In the genomic region with DNA sequence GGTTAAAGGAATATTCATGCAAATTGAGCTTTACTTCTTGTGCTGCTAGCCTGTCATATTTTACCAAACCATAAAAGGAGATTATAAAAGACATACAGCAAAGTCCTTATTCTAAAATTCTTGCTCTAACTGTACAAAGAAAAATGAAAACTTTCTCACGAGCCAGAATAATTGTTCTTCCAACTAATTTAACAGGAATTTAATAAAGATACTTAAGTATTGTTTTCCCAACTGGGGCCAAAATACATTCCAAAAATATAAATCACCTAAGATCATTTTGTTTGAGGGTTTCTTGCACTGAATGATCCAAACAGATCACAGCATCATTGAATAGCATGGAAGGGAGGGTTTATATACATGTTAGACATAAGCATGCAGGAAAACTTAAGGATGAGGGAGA, we compare ENCODE assay signal across 24 cellular contexts.
DNase-seq lines count a peak whose midpoint lies in the region; ATAC-seq and TF ChIP-seq lines count a peak whose summit lies in the region.
"Had no signal": no experiment of that assay in that cellular context is flagged by ENCODE, and none has a peak within 500 bp of the region (broad histone marks: within the 10 kb centered on the region; RNA-seq: fewer than 3 reads in every experiment).

No MANE protein-coding gene starts in this region.

- TF ChIP-seq CTCF in astrocyte of the cerebellum (IDR thresholded peaks at IDR 0.05; ENCODE audit: low read depth, low read length, missing control alignments) (no peak), fibroblast of pulmonary artery (IDR thresholded peaks at IDR 0.05; ENCODE audit: low read length, missing control alignments) (no peak), smooth muscle cell (IDR thresholded peaks at IDR 0.05; ENCODE audit: borderline replicate concordance, insufficient read depth, poor library complexity, severe bottlenecking) (no peak), gastroesophageal sphincter (IDR thresholded peaks at IDR 0.05) (no peak)

- TF ChIP-seq EP300 in gastroesophageal sphincter (IDR thresholded peaks at IDR 0.05) = no peak

- H3K27ac ChIP-seq in smooth muscle cell (ENCODE audit: low read depth) = no peak overlapping the region
- H3K27ac ChIP-seq in gastroesophageal sphincter = no peak overlapping the region
- H3K27ac ChIP-seq: heart left ventricle, lower lobe of right lung, SK-N-MC, uterus had no signal

- H3K9me3 ChIP-seq in smooth muscle cell (replicated peaks; ENCODE audit: low read depth) (no peaks in the 10 kb centered on the region), gastroesophageal sphincter (no peaks in the 10 kb centered on the region)
- H3K9me3 ChIP-seq: heart left ventricle, lower lobe of right lung, prostate gland, testis had no signal

- no peak for TF ChIP-seq POLR2A in gastroesophageal sphincter (IDR thresholded peaks at IDR 0.05)

- H3K27me3 ChIP-seq in smooth muscle cell (ENCODE audit: low read depth) (no peaks in the 10 kb centered on the region), gastroesophageal sphincter (no peaks in the 10 kb centered on the region)
- H3K27me3 ChIP-seq: heart left ventricle, testis, uterus had no signal

- DNase-seq in GM03348 (ENCODE audit: low spot score) (peak; percentile 52), astrocyte of the cerebellum (ENCODE audit: low read depth) (peak; percentile 47), fibroblast of pulmonary artery (ENCODE audit: low read depth) (peak; percentile 39), smooth muscle cell (lab: John Stamatoyannopoulos, UW; ENCODE audit: unreplicated experiment) (no peak), 8988T (no peak)
- DNase-seq: activated CD4-positive, alpha-beta memory T cell treated with anti-CD3 and anti-CD28 coated beads, Interleukin-2, amount 10 ng/mL, durations not matched to agents 7 days and 5 days; activated CD4-positive, CD25-positive, alpha-beta regulatory T cell treated with anti-CD3 and anti-CD28 coated beads, Interleukin-2, amount 50 U/mL, for 72 hours; activated CD8-positive, alpha-beta memory T cell treated with anti-CD3 and anti-CD28 coated beads, Interleukin-2, amount 50 U/mL, for 48 hours; activated naive CD4-positive, alpha-beta T cell treated with anti-CD3 and anti-CD28 coated beads, Interleukin-2, amount 50 U/mL, for 16 hours; amygdala; CD8-positive, alpha-beta T cell; endodermal cell; heart left ventricle; lower lobe of right lung; stimulated activated CD4-positive, alpha-beta T cell treated with anti-CD3 and anti-CD28 coated beads, Interleukin-15, amount 100 ng/mL, for 24 hours; stimulated activated naive CD4-positive, alpha-beta T cell; T-helper 2 cell; testis; uterus had no signal

- H3K36me3 ChIP-seq in smooth muscle cell (ENCODE audit: low read depth) (no peaks in the 10 kb centered on the region), gastroesophageal sphincter (no peaks in the 10 kb centered on the region)
- H3K36me3 ChIP-seq: heart left ventricle, lower lobe of right lung, prostate gland, uterus had no signal

- no peak for ATAC-seq in GM19023 (IDR thresholded peaks at IDR 0.05; ENCODE audit: unreplicated experiment)
- ATAC-seq in gastroesophageal sphincter = no peak
- no peak for ATAC-seq in HG02763 (IDR thresholded peaks at IDR 0.05; ENCODE audit: unreplicated experiment)
- ATAC-seq: CD8-positive, alpha-beta T cell; heart left ventricle; lower lobe of right lung had no signal

- H3K9ac ChIP-seq in smooth muscle cell (ENCODE audit: low read depth) = no peak overlapping the region

- 85% methylated on average over 1 of the region's 1 CpG for WGBS in smooth muscle cell (ENCODE audit: low lambda C conversion rate)
- 17 to 32% methylated on average over 1 of the region's 1 CpG for WGBS in gastroesophageal sphincter (ENCODE audit: low coverage in 1 of 2), 2 donors

- in situ Hi-C loops in astrocyte of the cerebellum (cut with HindIII; ENCODE audit: low sequenced_read_pairs) = no loop called here

- H3K79me2 ChIP-seq in smooth muscle cell (ENCODE audit: low read depth) = no peaks in the 10 kb centered on the region

- no peak overlapping the region for H3K4me2 ChIP-seq in smooth muscle cell

- H3K4me1 ChIP-seq in smooth muscle cell (ENCODE audit: low read depth) = peaks cover 22% of the 10 kb centered on the region
- peaks cover 2 to 41% (median 7%) of the 10 kb centered on the region in 3 donors for H3K4me1 ChIP-seq in gastroesophageal sphincter
- H3K4me1 ChIP-seq: prostate gland had no signal

- H4K20me1 ChIP-seq in smooth muscle cell (ENCODE audit: low read depth) = no peaks in the 10 kb centered on the region

- H2AFZ ChIP-seq in smooth muscle cell (ENCODE audit: low read depth) = peak overlapping the region; percentile 2

- no peaks in the 10 kb centered on the region for H3F3A ChIP-seq in smooth muscle cell (ENCODE audit: low read depth)

- H3K4me3 ChIP-seq in astrocyte of the cerebellum (ENCODE audit: low read depth, low read length) (no peak overlapping the region), fibroblast of pulmonary artery (replicated peaks; ENCODE audit: low read depth, low read length) (no peak overlapping the region), smooth muscle cell (no peak overlapping the region), gastroesophageal sphincter (no peak overlapping the region)
- H3K4me3 ChIP-seq: heart left ventricle, lower lobe of right lung, prostate gland, SK-N-MC, testis, uterus had no signal

Comparison
In these comparisons a context has a peak if more than half of its experiments do, and no peak if none do; other contexts are left out.
1. DNase-seq: peak in GM03348 (single experiment), astrocyte of the cerebellum (single experiment) and fibroblast of pulmonary artery (single experiment); none in smooth muscle cell (single experiment) and 8988T (single experiment).